In genomic region chr5:151051931-151052608, GRCh38 we compare ENCODE assay signal across 9 cellular contexts. TPM values are rescaled to one million over a fixed set of nuclear protein-coding genes. Genes with fewer than 3 reads are reported as not detected.
DNase-seq lines count a peak whose midpoint lies in the region; ATAC-seq and TF ChIP-seq lines count a peak whose summit lies in the region.
"Had no signal": no experiment of that assay in that cellular context is flagged by ENCODE, and none has a peak within 500 bp of the region (broad histone marks: within the 10 kb centered on the region; RNA-seq: fewer than 3 reads in every experiment).

No MANE protein-coding gene starts in this region.

- peaks cover 8% of the 10 kb centered on the region for H3K4me1 Mint-ChIP-seq in T-helper 2 cell treated with Interferon-gamma antibody and Interleukin-4, amounts not matched to agents 5 μg/mL and 100 μg/mL, for 36 hours (ENCODE audit: low read depth)

- TF ChIP-seq EP300 in stomach (IDR thresholded peaks at IDR 0.05) = no peak

- peaks cover 23% of the 10 kb centered on the region; the same call in 1 of the 2 replicates for H3K79me2 ChIP-seq in OCI-LY3 (ENCODE audit: low read length)

- WGBS in stomach, 5 donors = 81 to 90% (median 85%) methylated on average over 10 of the region's 10 CpGs

- POLR2A ChIA-PET in RWPE1 (lab: Yijun Ruan, JAX; ENCODE audit: low non-redundant PET) = no interaction called here

- peaks cover 53% of the 10 kb centered on the region for H3K36me3 Mint-ChIP-seq in T-helper 2 cell treated with Interferon-gamma antibody and Interleukin-4, amounts not matched to agents 5 μg/mL and 100 μg/mL, for 36 hours (ENCODE audit: low read depth)

- TF ChIP-seq POLR2A in stomach (IDR thresholded peaks at IDR 0.05) = no peak

- intact Hi-C loops in left ventricle myocardium superior (cut with micrococcal nuclease) (no loop called here), stomach (cut with DNase I; ENCODE audit: low total_unique reads) (loop anchor here (5.0 to 10.0 kb wide), 2 partner anchors 65 to 193 kb away; no protein-coding TSS in a partner anchor)

- H3K4me1 ChIP-seq in OCI-LY3 (ENCODE audit: low read length) = 0 out of 2 replicates have a peak, but pooled peaks cover 9% of the 10 kb centered on the region
- H3K4me1 ChIP-seq in stomach = peaks cover 4 to 48% (median 7%) of the 10 kb centered on the region in 4 donors

- H3K9me3 ChIP-seq in OCI-LY3 (ENCODE audit: insufficient read depth, low read length) = no peaks in the 10 kb centered on the region
- no peaks in the 10 kb centered on the region for H3K9me3 ChIP-seq in stomach
- H3K9me3 ChIP-seq: thoracic aorta had no signal

- no peak for TF ChIP-seq CTCF in OCI-LY3 (IDR thresholded peaks at IDR 0.05; ENCODE audit: low read depth, low read length)
- TF ChIP-seq CTCF in stomach (IDR thresholded peaks at IDR 0.05) = no peak
- no peak; the same call in 1 of the 2 replicates for TF ChIP-seq CTCF in RWPE1 (conservative IDR thresholded peaks at IDR 0.05; ENCODE audit: low read depth)

- peaks cover 72% of the 10 kb centered on the region for H3K36me3 ChIP-seq in OCI-LY3 (replicated peaks; ENCODE audit: low read depth, low read length)
- peaks cover 66 to 100% (median 92%) of the 10 kb centered on the region in 4 donors for H3K36me3 ChIP-seq in stomach

- DNase-seq in T-helper 2 cell treated with Interferon-gamma antibody and Interleukin-4, amounts not matched to agents 5 μg/mL and 100 μg/mL, for 36 hours (ENCODE audit: low spot score) = no peak
- DNase-seq in T-helper 2 cell (no peak), left ventricle myocardium superior (peak; percentile 34), stomach (no peak), RWPE1 (ENCODE audit: low spot score) (no peak)

- H2AFZ ChIP-seq in OCI-LY3 (ENCODE audit: low read depth, low read length) = no peak overlapping the region

- no peak overlapping the region for H3K9ac ChIP-seq in OCI-LY3 (ENCODE audit: low read length)

- H3K4me3 Mint-ChIP-seq in T-helper 2 cell treated with Interferon-gamma antibody and Interleukin-4, amounts not matched to agents 5 μg/mL and 100 μg/mL, for 36 hours = no peak overlapping the region

- peak overlapping the region; percentile 19; the same call in 1 of the 2 replicates for H3K27ac ChIP-seq in OCI-LY3 (ENCODE audit: low read length)
- peak overlapping the region in 3 of 5 donors; percentile 55 to 64 (median 62) for H3K27ac ChIP-seq in stomach
- H3K27ac ChIP-seq in RWPE1 = no peak overlapping the region

- peaks cover 58% of the 10 kb centered on the region for H4K20me1 ChIP-seq in OCI-LY3 (ENCODE audit: insufficient read depth, low read length)

- no peaks in the 10 kb centered on the region for H3K9me3 Mint-ChIP-seq in T-helper 2 cell treated with Interferon-gamma antibody and Interleukin-4, amounts not matched to agents 5 μg/mL and 100 μg/mL, for 36 hours

- no peak overlapping the region for H3K4me3 ChIP-seq in OCI-LY3 (ENCODE audit: low read length)
- H3K4me3 ChIP-seq in stomach = no peak overlapping the region
- H3K4me3 ChIP-seq: thoracic aorta had no signal

- peak; percentile 11 for ATAC-seq in left ventricle myocardium superior
- no peak for ATAC-seq in HG03442 (IDR thresholded peaks at IDR 0.05; ENCODE audit: unreplicated experiment)
- ATAC-seq in GM18511 (IDR thresholded peaks at IDR 0.05; ENCODE audit: unreplicated experiment) = no peak

- no peaks in the 10 kb centered on the region for H3K27me3 Mint-ChIP-seq in T-helper 2 cell treated with Interferon-gamma antibody and Interleukin-4, amounts not matched to agents 5 μg/mL and 100 μg/mL, for 36 hours (ENCODE audit: low read depth)

- no peak overlapping the region for H3K4me2 ChIP-seq in OCI-LY3 (ENCODE audit: low read length)

- CTCF ChIA-PET in RWPE1 (lab: Yijun Ruan, JAX) = interaction anchor here (0.5 to 8.0 kb wide), 25 partner anchors 9 to 1928 kb away, joined by 3 to 138 read pairs (median 5); partner anchors contain the start of genes ANXA6, GPX3 and TNIP1

- peak overlapping the region; percentile 65 for H3K27ac Mint-ChIP-seq in T-helper 2 cell treated with Interferon-gamma antibody and Interleukin-4, amounts not matched to agents 5 μg/mL and 100 μg/mL, for 36 hours

- H3K27me3 ChIP-seq in OCI-LY3 (ENCODE audit: low read depth, low read length) = no peaks in the 10 kb centered on the region
- H3K27me3 ChIP-seq in stomach = no peaks in the 10 kb centered on the region

RNA-seq across cellular contexts. Expression of gene TNIP1, which starts 28.8 kb away (rescaled TPM):
- total RNA-seq in left ventricle myocardium superior = 137 TPM
- 100 to 1,000 TPM in 3 of 5 donors, 10 to 100 TPM in 2; 67.4 to 136 (median 118) TPM for total RNA-seq in stomach
- polyA plus RNA-seq in stomach = 100 to 1,000 TPM in 1 of 3 donors, 10 to 100 TPM in 2; 45.1 to 122 (median 90.8) TPM

RNA-seq across cellular contexts. Expression of gene GPX3, which starts 31.7 kb away (rescaled TPM):
- 537 TPM for total RNA-seq in left ventricle myocardium superior
- total RNA-seq in stomach = 100 to 1,000 TPM in 4 of 5 donors, 10 to 100 TPM in 1; 70.5 to 828 (median 245) TPM
- polyA plus RNA-seq in stomach = 100 to 1,000 TPM; 232 to 715 (median 360) TPM
